In the genomic region with DNA sequence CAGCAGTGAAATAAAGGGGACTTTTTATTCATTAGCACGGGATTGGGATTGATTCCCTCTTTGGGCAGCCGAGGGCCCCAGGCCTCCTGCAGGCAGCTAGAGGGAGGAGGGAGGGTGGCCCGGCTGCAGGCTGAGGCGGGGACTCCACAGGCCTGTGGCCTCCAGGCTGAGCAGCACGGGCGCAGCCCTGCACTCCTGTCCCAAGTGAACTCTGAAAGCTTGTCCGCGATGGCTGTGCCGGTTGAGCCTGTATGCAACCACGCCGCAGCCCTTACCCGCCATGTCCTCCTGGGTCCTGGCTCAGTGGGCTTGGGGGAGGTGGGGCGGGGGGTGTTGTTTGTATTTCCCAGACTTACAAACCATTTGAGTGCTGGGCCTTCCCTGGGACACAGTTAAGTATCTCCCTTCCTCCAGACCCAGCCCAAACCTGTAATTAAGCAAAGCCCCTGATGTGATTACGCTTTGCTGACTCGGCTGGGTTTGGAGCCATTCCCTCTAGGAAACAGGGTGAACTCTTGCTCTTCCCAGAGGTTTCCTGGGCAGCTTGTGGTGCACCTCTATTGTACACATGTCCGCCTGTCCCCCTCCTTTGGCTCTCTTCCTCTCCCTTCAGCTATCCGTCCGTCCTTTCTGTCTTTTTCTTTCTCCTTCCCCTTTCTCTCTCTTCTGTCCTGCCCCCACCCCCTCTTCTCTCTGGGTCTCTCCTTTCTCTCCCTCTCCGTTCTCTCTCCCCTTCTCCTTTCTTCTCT, we compare ENCODE assay signal across 12 cellular contexts. TPM values are rescaled to one million over a fixed set of nuclear protein-coding genes. Genes with fewer than 3 reads are reported as not detected.
DNase-seq lines count a peak whose midpoint lies in the region; ATAC-seq, FAIRE-seq and TF ChIP-seq lines count a peak whose summit lies in the region.
"Had no signal": no experiment of that assay in that cellular context is flagged by ENCODE, and none has a peak within 500 bp of the region (broad histone marks: within the 10 kb centered on the region; RNA-seq: fewer than 3 reads in every experiment).

No MANE protein-coding gene starts in this region.

- TF ChIP-seq CTCF in K562 (IDR thresholded peaks at IDR 0.05 in 2 of 3, conservative IDR thresholded peaks at IDR 0.05 in 1 of 3; ENCODE audit: insufficient read depth in 2 of 3, low read depth in 1 of 3, low read length in 3 of 3) (no peak), testis (IDR thresholded peaks at IDR 0.05) (no peak)

- H3K27ac ChIP-seq in K562 (ENCODE audit: extremely low read depth, low read depth, low read length) = no peak overlapping the region
- peak overlapping the region; percentile 70 to 76 for H3K27ac ChIP-seq in testis
- H3K27ac ChIP-seq: left lung had no signal

- intact Hi-C loops in K562 (cut with micrococcal nuclease) (no loop called here), testis (cut with DNase I; ENCODE audit: low total_unique reads) (no loop called here)

- H3K27me3 ChIP-seq in K562 (ENCODE audit: control insufficient read depth in 2 of 2, insufficient read depth in 2 of 2, low read length in 2 of 2) (peaks cover 54 to 75% of the 10 kb centered on the region in 2 experiments; a peak in 4 of 5 replicates), testis (no peaks in the 10 kb centered on the region)

- TF ChIP-seq POLR2A in K562 (conservative IDR thresholded peaks at IDR 0.05) (no peak), testis (IDR thresholded peaks at IDR 0.05) (no peak)

- TF ChIP-seq RAD21 in K562 (CRISPR knock-in tag; conservative IDR thresholded peaks at IDR 0.05 in 1 of 2, IDR thresholded peaks at IDR 0.05 in 1 of 2) = no peak

- no peaks in the 10 kb centered on the region for H3K36me3 ChIP-seq in K562 (ENCODE audit: control insufficient read depth, insufficient read depth, low read length)
- H3K36me3 ChIP-seq in testis (ENCODE audit: low read depth, missing control alignments) = no peaks in the 10 kb centered on the region
- H3K36me3 ChIP-seq: left lung had no signal

- WGBS in K562 (ENCODE audit: insufficient coverage, low coverage, missing lambda C conversion rate) = 7% methylated on average over 17 of the region's 19 CpGs
- 7 to 38% methylated on average over 15 to 19 of the region's 19 CpGs for WGBS in testis, 2 donors

- POLR2A ChIA-PET in K562 (lab: Yijun Ruan, JAX) = no interaction called here

- peak in 2 of 3 experiments; percentile 27 to 69 for DNase-seq in NCI-H1417 (lab: John Stamatoyannopoulos, UW)
- no peak for DNase-seq in NCI-H1417 treated with DMSO at 0.1 percent for 48 hours (lab: John Stamatoyannopoulos, UW)
- no peak for DNase-seq in K562 (ENCODE audit: extremely low read depth in 1 of 4, low spot score in 3 of 4)
- peak; percentile 96 for DNase-seq in islet precursor cell
- DNase-seq in testis = peak; percentile 58
- DNase-seq in NCI-H1105 treated with DMSO at 0.1 percent for 48 hours (lab: John Stamatoyannopoulos, UW) = no peak
- no peak for DNase-seq in NCI-H1092 treated with DMSO at 0.1 percent for 48 hours (lab: John Stamatoyannopoulos, UW)
- DNase-seq: activated CD4-positive, alpha-beta T cell treated with anti-CD3 and anti-CD28 coated beads for 4 hours; stimulated activated CD4-positive, alpha-beta T cell treated with anti-CD3 and anti-CD28 coated beads, Interleukin-4, amount 100 ng/mL, for 4 hours had no signal

- H4K20me1 ChIP-seq in K562 (replicated peaks; ENCODE audit: control insufficient read depth, insufficient read depth, low read length) = no peaks in the 10 kb centered on the region; the same call in 1 of the 2 replicates

- no peak overlapping the region for H2AFZ ChIP-seq in K562 (ENCODE audit: low read depth, low read length)

- in situ Hi-C loops in K562 (cut with MboI) = no loop called here

- H3K9me3 ChIP-seq in K562 (replicated peaks; ENCODE audit: control insufficient read depth, insufficient read depth, low read depth, low read length) (no peaks in the 10 kb centered on the region), testis (no peaks in the 10 kb centered on the region)
- H3K9me3 ChIP-seq: left lung had no signal

- H3K9ac ChIP-seq in K562 (ENCODE audit: insufficient read depth in 1 of 2, low read depth in 2 of 2, low read length in 2 of 2) = no peak overlapping the region

- no peak for FAIRE-seq in K562 (lab: Jason Lieb, UNC)
- FAIRE-seq: A204.1 had no signal

- TF ChIP-seq EP300 in K562 (IDR thresholded peaks at IDR 0.05; ENCODE audit: low read length) = no peak

- no peak overlapping the region for H3K4me3 ChIP-seq in K562
- peak overlapping the region; percentile 55 for H3K4me3 ChIP-seq in testis

- H3K4me1 ChIP-seq in K562 (replicated peaks in 1 of 2; ENCODE audit: control insufficient read depth in 2 of 2, insufficient read depth in 2 of 2, low read length in 2 of 2) = peaks cover 0 to 12% of the 10 kb centered on the region in 2 experiments; a peak in 1 of 5 replicates
- peaks cover 29% of the 10 kb centered on the region for H3K4me1 ChIP-seq in testis

- BruUV-seq in K562 (replicated peaks; lab: Mats Ljungman, UMichigan) = no TSS peak

- CTCF ChIA-PET in K562 (lab: Yijun Ruan, JAX; ENCODE audit: low intra/inter-chr PET ratio) = no interaction called here

- H3K4me2 ChIP-seq in K562 (ENCODE audit: insufficient read depth, low read length) = no peak overlapping the region

- peak; percentile 36; the same call in 2 of the 3 replicates for ATAC-seq in K562
- ATAC-seq in GM19328 (IDR thresholded peaks at IDR 0.05; ENCODE audit: unreplicated experiment) = no peak
- ATAC-seq: left lung had no signal

- no peaks in the 10 kb centered on the region for H3K79me2 ChIP-seq in K562 (ENCODE audit: control insufficient read depth, insufficient read depth, low read length)

- H3K9me1 ChIP-seq in K562 (ENCODE audit: control insufficient read depth, insufficient read depth, low read length) = no peaks in the 10 kb centered on the region

TF ChIP-seq in K562, 482 proteins besides CTCF, POLR2A, EP300 and RAD21:
- TF ChIP-seq MCM7 (IDR thresholded peaks at IDR 0.05) (no peak), ZNF512 (tag; IDR thresholded peaks at IDR 0.05) (peak; percentile 63)

RNA-seq across cellular contexts. Expression of gene GLI2, which starts 5.3 kb away (rescaled TPM):
- not detected in 2 replicates for total RNA-seq in K562 (2011; cell fraction: chromatin; rRNA removed; ENCODE audit: low replicate concordance)
- total RNA-seq in K562 (2011; cell fraction: nucleolus; rRNA removed) = not detected in 2 replicates
- total RNA-seq in K562 (2011; cell fraction: nucleoplasm; rRNA removed) = not detected in 2 replicates
- total RNA-seq in K562 (2014; rRNA removed) (not detected in 2 replicates), K562 (2014; rRNA removed; fragmentation: Illumina TruSeq; extraction: Trizol) (not detected in 2 replicates), K562 (2015; rRNA removed; fragmentation: Illumina TruSeq; extraction: Trizol) (not detected in 2 replicates), K562 (2021) (0.24 TPM in 1 of 2 replicates, not detected in the other), testis (10 to 100 TPM; 16.5 to 21.4 TPM)
- polyA plus RNA-seq in K562 (2011; rRNA removed) (not detected in 2 replicates), K562 (2014; fragmentation: Illumina TruSeq; extraction: Trizol) (not detected in 2 replicates), K562 (2014; fragmentation: Nextera tagmentation; extraction: Ambion mirVana) (not detected), K562 (2014; rRNA removed) (not detected in 2 replicates), testis (ENCODE audit: insufficient read depth, low read depth, low replicate concordance) (5.1 TPM)
- polyA plus RNA-seq in K562 (2011; cell fraction: cytosol; rRNA removed) = not detected in 2 replicates
- polyA plus RNA-seq in K562 (2011; cell fraction: nucleus; rRNA removed) = not detected in 2 replicates
- 0.06 TPM in 1 of 2 replicates, not detected in the other for polyA plus RNA-seq in K562 (2012)
- polyA minus RNA-seq in K562 (2011; rRNA and poly(A)+ RNA removed) = not detected in 2 replicates
- not detected in 2 replicates for polyA minus RNA-seq in K562 (2011; cell fraction: cytosol; rRNA and poly(A)+ RNA removed)
- polyA minus RNA-seq in K562 (2011; cell fraction: nucleus; rRNA and poly(A)+ RNA removed) = not detected in 2 replicates

Comparison
In these comparisons a context has a peak if more than half of its experiments do, and no peak if none do; other contexts are left out.
1. DNase-seq: peak in NCI-H1417 (2 of 3), islet precursor cell (single experiment) and testis (single experiment); none in NCI-H1417 treated with DMSO at 0.1 percent for 48 hours (single experiment), K562 (0 of 4), NCI-H1105 treated with DMSO at 0.1 percent for 48 hours (single experiment) and NCI-H1092 treated with DMSO at 0.1 percent for 48 hours (single experiment).
2. RNA of gene GLI2, which starts 5.3 kb away (total RNA-seq): 16.5 to 21.4 TPM in testis; 0.24 TPM in K562; every median in the first group is over 10 times any median in the second.